9 cellular contexts compared by ENCODE assay signal in the genomic region with DNA sequence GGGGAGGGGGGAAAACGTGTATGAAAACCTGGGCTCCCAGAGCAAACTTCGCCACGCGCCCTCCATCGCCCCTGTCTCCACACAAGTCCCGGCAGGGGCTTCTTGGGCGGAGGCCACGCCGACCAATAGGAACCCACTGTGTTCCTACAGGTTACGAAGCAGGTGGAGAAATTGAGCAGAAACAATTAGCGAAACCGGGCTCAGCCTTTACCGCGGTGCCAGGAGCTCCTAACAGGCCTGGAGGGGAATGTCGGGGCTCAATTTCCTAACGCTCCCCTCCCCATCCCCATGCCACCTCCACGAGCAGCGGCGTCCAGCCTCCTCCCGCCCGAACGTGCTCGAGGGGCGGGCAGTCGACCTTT. TPM values are rescaled to one million over a fixed set of nuclear protein-coding genes. Genes with fewer than 3 reads are reported as not detected.
DNase-seq lines count a peak whose midpoint lies in the region; ATAC-seq and TF ChIP-seq lines count a peak whose summit lies in the region.
"Had no signal": no experiment of that assay in that cellular context is flagged by ENCODE, and none has a peak within 500 bp of the region (broad histone marks: within the 10 kb centered on the region; RNA-seq: fewer than 3 reads in every experiment).

No MANE protein-coding gene starts in this region.

- DNase-seq in T-helper 1 cell (no peak), activated B cell treated with CpG ODN at 0.5 μM for 24 hours (no peak), left lung (no peak), testis (peak; percentile 40), pons (ENCODE audit: low spot score) (no peak)

- H3K9me3 ChIP-seq in left lung = no peaks in the 10 kb centered on the region
- H3K9me3 ChIP-seq in testis = no peaks in the 10 kb centered on the region

- no peaks in the 10 kb centered on the region for H3K36me3 Mint-ChIP-seq in T-helper 1 cell treated with Interleukin-12 subunit alpha and Interleukin-12 subunit beta and Interleukin-4 antibody, amounts not matched to agents 30 μg/mL and 1 μg/mL, for 36 hours (ENCODE audit: low read depth)
- H3K36me3 Mint-ChIP-seq in activated B cell treated with CpG ODN at 0.5 μM for 24 hours (ENCODE audit: low read depth) = no peaks in the 10 kb centered on the region

- H3K36me3 ChIP-seq in left lung (no peaks in the 10 kb centered on the region), testis (ENCODE audit: low read depth, missing control alignments) (no peaks in the 10 kb centered on the region)
- H3K36me3 ChIP-seq: WERI-Rb-1 had no signal

- peaks cover 75% of the 10 kb centered on the region for H3K27me3 Mint-ChIP-seq in T-helper 1 cell treated with Interleukin-12 subunit alpha and Interleukin-12 subunit beta and Interleukin-4 antibody, amounts not matched to agents 30 μg/mL and 1 μg/mL, for 36 hours (ENCODE audit: low read depth)
- peaks cover 52% of the 10 kb centered on the region for H3K27me3 Mint-ChIP-seq in activated B cell treated with CpG ODN at 0.5 μM for 24 hours

- CTCF ChIA-PET in activated B cell treated with CpG ODN at 0.5 μM for 24 hours (lab: Charles Lee) = interaction anchor here (0.5 kb wide), 1 partner anchor 619 kb away, joined by 3 read pairs; no protein-coding TSS in a partner anchor

- no peak overlapping the region for H3K27ac ChIP-seq in left lung
- H3K27ac ChIP-seq in testis = no peak overlapping the region
- H3K27ac ChIP-seq: WERI-Rb-1 had no signal

- no peak for TF ChIP-seq POLR2A in testis (IDR thresholded peaks at IDR 0.05)

- H3K9me3 Mint-ChIP-seq in T-helper 1 cell treated with Interleukin-12 subunit alpha and Interleukin-12 subunit beta and Interleukin-4 antibody, amounts not matched to agents 30 μg/mL and 1 μg/mL, for 36 hours = no peaks in the 10 kb centered on the region
- no peaks in the 10 kb centered on the region for H3K9me3 Mint-ChIP-seq in activated B cell treated with CpG ODN at 0.5 μM for 24 hours

- ATAC-seq in activated B cell treated with CpG ODN at 0.5 μM for 24 hours (ENCODE audit: low read depth) = no peak
- no peak for ATAC-seq in left lung
- ATAC-seq in GM21390 (IDR thresholded peaks at IDR 0.05; ENCODE audit: unreplicated experiment) = no peak
- no peak for ATAC-seq in GM21381 (IDR thresholded peaks at IDR 0.05; ENCODE audit: unreplicated experiment)

- TF ChIP-seq CTCF in activated B cell treated with CpG ODN at 0.5 μM for 24 hours (IDR thresholded peaks at IDR 0.05) (no peak), left lung (IDR thresholded peaks at IDR 0.05) (no peak), testis (IDR thresholded peaks at IDR 0.05) (no peak)

- H3K4me1 ChIP-seq in left lung (peaks cover 6 to 34% of the 10 kb centered on the region in 2 donors), testis (peaks cover 18% of the 10 kb centered on the region)

- intact Hi-C loops in activated B cell treated with CpG ODN at 0.5 μM for 24 hours (cut with micrococcal nuclease) = no loop called here
- intact Hi-C loops in left lung (cut with DNase I) = no loop called here
- intact Hi-C loops in testis (cut with DNase I; ENCODE audit: low total_unique reads) = no loop called here

- peak overlapping the region; percentile 26 for H3K4me3 Mint-ChIP-seq in T-helper 1 cell treated with Interleukin-12 subunit alpha and Interleukin-12 subunit beta and Interleukin-4 antibody, amounts not matched to agents 30 μg/mL and 1 μg/mL, for 36 hours
- peak overlapping the region; percentile 76 for H3K4me3 Mint-ChIP-seq in activated B cell treated with CpG ODN at 0.5 μM for 24 hours

- H3K27ac Mint-ChIP-seq in T-helper 1 cell treated with Interleukin-12 subunit alpha and Interleukin-12 subunit beta and Interleukin-4 antibody, amounts not matched to agents 30 μg/mL and 1 μg/mL, for 36 hours = no peak overlapping the region
- H3K27ac Mint-ChIP-seq in activated B cell treated with CpG ODN at 0.5 μM for 24 hours = no peak overlapping the region

- H3K4me3 ChIP-seq in left lung (peak overlapping the region; percentile 38 to 52), testis (peak overlapping the region; percentile 51 to 56)

- 34 to 35% methylated on average over 12 to 21 of the region's 25 CpGs for WGBS in testis, 2 donors

- H3K27me3 ChIP-seq in left lung (peaks cover 23 to 43% of the 10 kb centered on the region in 2 donors), testis (no peaks in the 10 kb centered on the region)

- peaks cover 9% of the 10 kb centered on the region for H3K4me1 Mint-ChIP-seq in T-helper 1 cell treated with Interleukin-12 subunit alpha and Interleukin-12 subunit beta and Interleukin-4 antibody, amounts not matched to agents 30 μg/mL and 1 μg/mL, for 36 hours (ENCODE audit: low read depth)
- H3K4me1 Mint-ChIP-seq in activated B cell treated with CpG ODN at 0.5 μM for 24 hours = peaks cover 25% of the 10 kb centered on the region

- POLR2A ChIA-PET in activated B cell treated with CpG ODN at 0.5 μM for 24 hours (lab: Charles Lee) = interaction anchor here (0.6 kb wide), 1 partner anchor 34 kb away, joined by 3 read pairs; no protein-coding TSS in a partner anchor

RNA-seq across cellular contexts. Expression of gene KIT, which starts 0.6 kb away (rescaled TPM):
- not detected in 2 replicates for total RNA-seq in activated B cell treated with CpG ODN at 0.5 μM for 24 hours
- total RNA-seq in left lung = 10 to 100 TPM in 1 of 2 donors, 1 to 10 TPM in 1; 9.6 to 10.9 TPM
- total RNA-seq in testis = 10 to 100 TPM; 10.6 to 15.2 TPM
- 10.7 TPM for polyA plus RNA-seq in testis (ENCODE audit: insufficient read depth, low read depth, low replicate concordance)

Comparison
In these comparisons a context has a peak if more than half of its experiments do, and no peak if none do; other contexts are left out.
1. RNA of gene KIT, which starts 0.6 kb away (total RNA-seq): 10.6 to 15.2 TPM in testis and 9.6 to 10.9 TPM in left lung; not detected in activated B cell treated with CpG ODN at 0.5 μM for 24 hours; every median in the first group is over 10 times any median in the second.